17 cellular contexts compared by ENCODE assay signal in the genomic region with DNA sequence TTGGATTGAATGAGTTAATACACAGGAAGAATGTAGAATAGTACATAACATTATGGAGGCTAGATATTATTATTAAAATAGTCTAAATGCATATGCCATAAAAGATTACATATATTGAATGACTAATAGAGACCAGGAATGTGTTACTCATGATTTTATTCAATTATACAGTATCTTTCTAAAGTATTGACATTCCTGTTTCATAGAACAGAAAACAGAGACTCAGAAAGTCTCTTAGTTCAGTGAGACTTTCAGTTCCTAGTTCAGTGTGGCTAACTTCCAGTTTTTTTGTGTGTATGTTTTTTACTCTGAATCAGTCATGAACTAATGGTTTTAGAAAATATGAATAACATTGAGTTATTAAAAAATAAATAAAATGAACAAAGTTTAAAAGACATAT. TPM values are rescaled to one million over a fixed set of nuclear protein-coding genes. Genes with fewer than 3 reads are reported as not detected.
DNase-seq lines count a peak whose midpoint lies in the region; ATAC-seq and FAIRE-seq lines count a peak whose summit lies in the region.
"Had no signal": no experiment of that assay in that cellular context is flagged by ENCODE, and none has a peak within 500 bp of the region (broad histone marks: within the 10 kb centered on the region; RNA-seq: fewer than 3 reads in every experiment).

No MANE protein-coding gene starts in this region.

- ATAC-seq in GM18858 (IDR thresholded peaks at IDR 0.05; ENCODE audit: unreplicated experiment) (peak; percentile 74), HG02678 (IDR thresholded peaks at IDR 0.05; ENCODE audit: unreplicated experiment) (peak; percentile 61)
- ATAC-seq in stimulated activated effector memory CD8-positive, alpha-beta T cell treated with anti-CD3 and anti-CD28 coated beads, Interleukin-12 subunit alpha, Interleukin-12 subunit beta, amount 100 ng/mL, for 72 hours: no peak
- ATAC-seq: heart left ventricle, psoas muscle had no signal

- H3K36me3 ChIP-seq in H7 (replicated peaks; ENCODE audit: control insufficient read depth, insufficient read depth, low read length): no peaks in the 10 kb centered on the region
- H3K36me3 ChIP-seq: heart left ventricle had no signal

- DNase-seq in NOMO-1 treated with DMSO at 0.1 percent for 48 hours (lab: John Stamatoyannopoulos, UW; ENCODE audit: unreplicated experiment): peak; percentile 62
- peak; percentile 49 for DNase-seq in iris pigment epithelial cell (ENCODE audit: low read depth)
- DNase-seq in stimulated activated effector memory CD8-positive, alpha-beta T cell treated with anti-CD3 and anti-CD28 coated beads, Interleukin-12 subunit alpha, Interleukin-12 subunit beta, amount 100 ng/mL, for 72 hours (ENCODE audit: low spot score in 2 of 2): no peak
- no peak for DNase-seq in H7
- DNase-seq in H4 (ENCODE audit: low spot score): no peak
- no peak for DNase-seq in frontal cortex (ENCODE audit: low spot score in 2 of 2)
- DNase-seq: activated CD4-positive, alpha-beta T cell treated with anti-CD3 and anti-CD28 coated beads, Interleukin-2, amount 50 U/mL, for 48 hours; activated naive CD4-positive, alpha-beta T cell treated with anti-CD3 and anti-CD28 coated beads for 36 hours; C1 segment of cervical spinal cord; heart left ventricle; midbrain; NCI-H748 treated with DMSO at 0.1 percent for 48 hours; psoas muscle; stimulated activated CD4-positive, alpha-beta T cell treated with anti-CD3 and anti-CD28 coated beads, Interleukin-4, amount 100 ng/mL, for 4 hours had no signal

- H3K4me3 ChIP-seq in H7 (ENCODE audit: insufficient read depth, low read depth, low read length): no peak overlapping the region
- H3K4me3 ChIP-seq: heart left ventricle, psoas muscle had no signal

- no peak for FAIRE-seq in frontal cortex (lab: Jason Lieb, UNC)

- no peaks in the 10 kb centered on the region for H3K36me3 Mint-ChIP-seq in stimulated activated effector memory CD8-positive, alpha-beta T cell treated with anti-CD3 and anti-CD28 coated beads, Interleukin-12 subunit alpha, Interleukin-12 subunit beta, amount 100 ng/mL, for 72 hours

- H3K27ac Mint-ChIP-seq in stimulated activated effector memory CD8-positive, alpha-beta T cell treated with anti-CD3 and anti-CD28 coated beads, Interleukin-12 subunit alpha, Interleukin-12 subunit beta, amount 100 ng/mL, for 72 hours: no peak overlapping the region
- H3K27ac Mint-ChIP-seq: activated naive CD4-positive, alpha-beta T cell treated with anti-CD3 and anti-CD28 coated beads for 36 hours; T-helper 1 cell treated with Interleukin-12 subunit alpha and Interleukin-12 subunit beta and Interleukin-4 antibody, amounts not matched to agents 30 μg/mL and 1 μg/mL, for 36 hours had no signal

- no peaks in the 10 kb centered on the region for H3K27me3 ChIP-seq in H7 (ENCODE audit: control insufficient read depth, insufficient read depth, low read length)
- H3K27me3 ChIP-seq: heart left ventricle had no signal

- H3K9me3 Mint-ChIP-seq in stimulated activated effector memory CD8-positive, alpha-beta T cell treated with anti-CD3 and anti-CD28 coated beads, Interleukin-12 subunit alpha, Interleukin-12 subunit beta, amount 100 ng/mL, for 72 hours: no peaks in the 10 kb centered on the region
- H3K9me3 Mint-ChIP-seq: activated naive CD4-positive, alpha-beta T cell treated with anti-CD3 and anti-CD28 coated beads for 36 hours; T-helper 1 cell treated with Interleukin-12 subunit alpha and Interleukin-12 subunit beta and Interleukin-4 antibody, amounts not matched to agents 30 μg/mL and 1 μg/mL, for 36 hours had no signal

- peaks cover 1% of the 10 kb centered on the region for H3K4me1 Mint-ChIP-seq in stimulated activated effector memory CD8-positive, alpha-beta T cell treated with anti-CD3 and anti-CD28 coated beads, Interleukin-12 subunit alpha, Interleukin-12 subunit beta, amount 100 ng/mL, for 72 hours

- no peak overlapping the region for H3K4me3 Mint-ChIP-seq in stimulated activated effector memory CD8-positive, alpha-beta T cell treated with anti-CD3 and anti-CD28 coated beads, Interleukin-12 subunit alpha, Interleukin-12 subunit beta, amount 100 ng/mL, for 72 hours
- H3K4me3 Mint-ChIP-seq: activated naive CD4-positive, alpha-beta T cell treated with anti-CD3 and anti-CD28 coated beads for 36 hours; T-helper 1 cell treated with Interleukin-12 subunit alpha and Interleukin-12 subunit beta and Interleukin-4 antibody, amounts not matched to agents 30 μg/mL and 1 μg/mL, for 36 hours had no signal

RNA-seq across cellular contexts. Expression of a gene that starts 34.6 kb away (rescaled TPM):
- not detected in 2 replicates for total RNA-seq in H7 (2014; rRNA removed; shearing (Covaris generic))
- not detected in 2 replicates for total RNA-seq in H4 (2014; rRNA removed; shearing (Covaris generic))
- total RNA-seq in frontal cortex: 1.2 TPM
- total RNA-seq: activated naive CD4-positive, alpha-beta T cell treated with anti-CD3 and anti-CD28 coated beads for 36 hours; heart left ventricle; psoas muscle had no signal

Comparison
In these comparisons a context has a peak if more than half of its experiments do, and no peak if none do; other contexts are left out.
1. DNase-seq: peak in NOMO-1 treated with DMSO at 0.1 percent for 48 hours (single experiment) and iris pigment epithelial cell (single experiment); none in stimulated activated effector memory CD8-positive, alpha-beta T cell treated with anti-CD3 and anti-CD28 coated beads, Interleukin-12 subunit alpha, Interleukin-12 subunit beta, amount 100 ng/mL, for 72 hours (0 of 2), H7 (single experiment), H4 (single experiment) and frontal cortex (0 of 2).